2 cellular contexts compared by ENCODE assay signal in genomic region chr1:25562101-25562927, GRCh38.
TF ChIP-seq lines count a peak whose summit lies in the region.

No MANE protein-coding gene starts in this region.

TF ChIP-seq in K562, 482 proteins besides CTCF, POLR2A, EP300 and RAD21 (continued from another document):
- no peak for TF ChIP-seq DLX4 (CRISPR knock-in tag; IDR thresholded peaks at IDR 0.05)
- 0 out of 2 replicates have a peak, but pooled peaks have one; percentile 30 for TF ChIP-seq ZEB2 (IDR thresholded peaks at IDR 0.05)
- TF ChIP-seq ELF1 (tag; IDR thresholded peaks at IDR 0.05) = peak; percentile 46; the same call in 1 of the 2 replicates
- TF ChIP-seq CTBP1 (IDR thresholded peaks at IDR 0.05; ENCODE audit: borderline replicate concordance) = peak; percentile 50; the same call in 1 of the 2 replicates
- peak; percentile 23; the same call in 1 of the 2 replicates for TF ChIP-seq TOE1 (IDR thresholded peaks at IDR 0.05; ENCODE audit: borderline replicate concordance)
- TF ChIP-seq TOE1 (CRISPR knock-in tag; IDR thresholded peaks at IDR 0.05; ENCODE audit: borderline replicate concordance, low read depth) = no peak
- peak; percentile 36; the same call in 1 of the 2 replicates for TF ChIP-seq DPF2 (IDR thresholded peaks at IDR 0.05)
- TF ChIP-seq SIRT6 (IDR thresholded peaks at IDR 0.05; ENCODE audit: low read depth, low read length) = no peak
- peak; percentile 96 for TF ChIP-seq NFIC (IDR thresholded peaks at IDR 0.05)
- no peak for TF ChIP-seq MCM3 (IDR thresholded peaks at IDR 0.05)
- TF ChIP-seq ZNF253 (CRISPR knock-in tag; conservative IDR thresholded peaks at IDR 0.05) = no peak
- TF ChIP-seq SMARCA5 (IDR thresholded peaks at IDR 0.05) = peak; percentile 94
- peak; percentile 92 for TF ChIP-seq RBM25 (IDR thresholded peaks at IDR 0.05; ENCODE audit: low read depth, low read length, severe bottlenecking)
- no peak for TF ChIP-seq ZBTB26 (CRISPR knock-in tag; IDR thresholded peaks at IDR 0.05)
- 0 out of 2 replicates have a peak, but pooled peaks have one; percentile 42 for TF ChIP-seq GABPB1 (CRISPR knock-in tag; IDR thresholded peaks at IDR 0.05)
- TF ChIP-seq RCOR1 (IDR thresholded peaks at IDR 0.05; ENCODE audit: borderline replicate concordance in 1 of 2, low read depth in 2 of 2, low read length in 2 of 2) = peak; percentile 47 to 86; a peak in 3 of 4 replicates
- peak; percentile 98 for TF ChIP-seq BCOR (IDR thresholded peaks at IDR 0.05)
- no peak for TF ChIP-seq JUND (IDR thresholded peaks at IDR 0.05; ENCODE audit: borderline replicate concordance, low read depth, low read length)
- TF ChIP-seq JUND (tag; IDR thresholded peaks at IDR 0.05; ENCODE audit: borderline replicate concordance, low read depth, low read length) = 0 out of 3 replicates have a peak, but pooled peaks have one; percentile 34
- no peak for TF ChIP-seq STAG1 (CRISPR knock-in tag; IDR thresholded peaks at IDR 0.05; ENCODE audit: borderline replicate concordance)
- TF ChIP-seq CHD4 (IDR thresholded peaks at IDR 0.05; ENCODE audit: insufficient read depth, insufficient replicate concordance, low read depth, low read length, poor library complexity, severe bottlenecking) = peak; percentile 92
- peak; percentile 47; the same call in 1 of the 2 replicates for TF ChIP-seq NFIX (CRISPR knock-in tag; IDR thresholded peaks at IDR 0.05; ENCODE audit: low read depth)
- TF ChIP-seq ID3 (CRISPR knock-in tag; IDR thresholded peaks at IDR 0.05) = no peak
- 0 out of 2 replicates have a peak, but pooled peaks have one; percentile 43 for TF ChIP-seq ID3 (tag; IDR thresholded peaks at IDR 0.05)
- peak; percentile 99 for TF ChIP-seq SPI1 (IDR thresholded peaks at IDR 0.05; ENCODE audit: borderline replicate concordance, low read depth, low read length)
- peak; percentile 92 for TF ChIP-seq CBX1 (IDR thresholded peaks at IDR 0.05; ENCODE audit: low read depth)
- no peak for TF ChIP-seq POLR3A (IDR thresholded peaks at IDR 0.05; ENCODE audit: borderline replicate concordance, extremely low read depth, insufficient read depth, insufficient read length)
- peak; percentile 55 to 85 for TF ChIP-seq KDM1A (IDR thresholded peaks at IDR 0.05)
- peak; percentile 94 for TF ChIP-seq ADNP (tag; IDR thresholded peaks at IDR 0.05)
TF ChIP-seq in K562: peak in this region for 23.

TF ChIP-seq in SK-N-SH treated with all-trans-retinoic acid at 6 μM for 48 hours, 23 proteins besides CTCF, POLR2A, EP300 and RAD21 (continued from another document):
- TF ChIP-seq CREB5 (CRISPR knock-in tag; IDR thresholded peaks at IDR 0.05; ENCODE audit: low read depth) = no peak
- TF ChIP-seq RARB (CRISPR knock-in tag; IDR thresholded peaks at IDR 0.05) = no peak
- no peak for TF ChIP-seq ZNF8 (CRISPR knock-in tag; IDR thresholded peaks at IDR 0.05)
- TF ChIP-seq BACH2 (CRISPR knock-in tag; IDR thresholded peaks at IDR 0.05; ENCODE audit: borderline replicate concordance) = no peak
- no peak for TF ChIP-seq TCF4 (CRISPR knock-in tag; IDR thresholded peaks at IDR 0.05; ENCODE audit: borderline replicate concordance)
- no peak for TF ChIP-seq ISL1 (CRISPR knock-in tag; IDR thresholded peaks at IDR 0.05)
- TF ChIP-seq ZFP30 (CRISPR knock-in tag; IDR thresholded peaks at IDR 0.05) = no peak
- TF ChIP-seq ARNTL (CRISPR knock-in tag; IDR thresholded peaks at IDR 0.05; ENCODE audit: borderline replicate concordance, low read depth) = no peak
- TF ChIP-seq GLIS3 (CRISPR knock-in tag; IDR thresholded peaks at IDR 0.05) = no peak
